In genomic region chr11:12128191-12128841, GRCh38 we compare ENCODE assay signal across 22 cellular contexts. TPM values are rescaled to one million over a fixed set of nuclear protein-coding genes. Genes with fewer than 3 reads are reported as not detected.
A peak's percentile ranks its signal among the peaks of the same experiment; 100 is the strongest.
DNase-seq lines count a peak whose midpoint lies in the region; ATAC-seq and TF ChIP-seq lines count a peak whose summit lies in the region.
"Had no signal": no experiment of that assay in that cellular context is flagged by ENCODE, and none has a peak within 500 bp of the region (broad histone marks: within the 10 kb centered on the region; RNA-seq: fewer than 3 reads in every experiment).

No MANE protein-coding gene starts in this region.

- TF ChIP-seq CTCF in IMR-90 (conservative IDR thresholded peaks at IDR 0.05; ENCODE audit: low read depth, low read length) (no peak), RWPE2 (IDR thresholded peaks at IDR 0.05; ENCODE audit: poor library complexity, severe bottlenecking) (no peak), coronary artery (IDR thresholded peaks at IDR 0.05) (no peak), brain microvascular endothelial cell (IDR thresholded peaks at IDR 0.05; ENCODE audit: low read depth, low read length, missing control alignments) (no peak)

- H4K20me1 ChIP-seq in IMR-90 (ENCODE audit: insufficient read depth, low read length), result peaks cover 70% of the 10 kb centered on the region

- no TSS peak for BruUV-seq in IMR-90 (replicated peaks; lab: Mats Ljungman, UMichigan)

- H3K56ac ChIP-seq in IMR-90 (ENCODE audit: extremely low read depth, insufficient read depth, low read length), result no peak overlapping the region

- dilution Hi-C loops in IMR-90 (cut with HindIII; ENCODE audit: low sequenced_read_pairs, unreplicated experiment), result no loop called here

- no peak for TF ChIP-seq RAD21 in IMR-90 (IDR thresholded peaks at IDR 0.05; ENCODE audit: low read length)

- no CpG with 5 or more reads among the region's 1 CpG for WGBS in IMR-90 (ENCODE audit: extremely low coverage in 2 of 2, insufficient read length in 1 of 2), 2 experiments

- H3K23ac ChIP-seq in IMR-90 (ENCODE audit: low read depth, low read length), result no peak overlapping the region

- H3K4me1 ChIP-seq in IMR-90 (ENCODE audit: control insufficient read depth, insufficient read depth, low read length) (peaks cover 44% of the 10 kb centered on the region), RWPE2 (ENCODE audit: insufficient read depth, poor library complexity, severe bottlenecking) (peaks cover 55% of the 10 kb centered on the region)

- H2BK15ac ChIP-seq in IMR-90 (ENCODE audit: low read depth, low read length), result 0 out of 3 replicates have a peak overlapping the region, but pooled peaks have one; percentile 28

- H3K79me1 ChIP-seq in IMR-90 (ENCODE audit: low read depth in 1 of 2, low read length in 2 of 2), result peaks cover 29 to 90% of the 10 kb centered on the region in 2 experiments

- H3K9ac ChIP-seq in IMR-90 (ENCODE audit: low read depth, low read length), result no peak overlapping the region

- no peak overlapping the region for H4K8ac ChIP-seq in IMR-90 (ENCODE audit: low read depth in 2 of 2, low read length in 2 of 2)

- H3K4me3 ChIP-seq in IMR-90 (ENCODE audit: insufficient read depth, low read depth, low read length), result no peak overlapping the region
- H3K4me3 ChIP-seq in RWPE2 (ENCODE audit: severe bottlenecking), result no peak overlapping the region
- H3K4me3 ChIP-seq in coronary artery, result no peak overlapping the region
- H3K4me3 ChIP-seq in brain microvascular endothelial cell (ENCODE audit: low read depth, low read length), result no peak overlapping the region
- H3K4me3 ChIP-seq: dorsolateral prefrontal cortex, left lung, mucosa of descending colon, PC-9, SK-N-MC had no signal

- no peak overlapping the region for H2AK5ac ChIP-seq in IMR-90 (ENCODE audit: low read depth, low read length)

- intact Hi-C loops in IMR-90 (cut with micrococcal nuclease), result no loop called here

- 0 out of 2 replicates have a peak overlapping the region, but pooled peaks have one; percentile 4 for H4K91ac ChIP-seq in IMR-90 (ENCODE audit: insufficient read depth, low read depth, low read length)

- H3K18ac ChIP-seq in IMR-90 (ENCODE audit: low read depth, low read length), result no peak overlapping the region

- no peak overlapping the region for H2BK20ac ChIP-seq in IMR-90 (ENCODE audit: low read depth, low read length)

- H2BK120ac ChIP-seq in IMR-90 (ENCODE audit: low read depth, low read length), result no peak overlapping the region

- H3K4ac ChIP-seq in IMR-90 (ENCODE audit: low read depth, low read length), result peak overlapping the region; percentile 22; the same call in 1 of the 2 replicates

- H3K27ac ChIP-seq in IMR-90 (ENCODE audit: insufficient read depth, low read length), result no peak overlapping the region
- H3K27ac ChIP-seq in RWPE2 (ENCODE audit: poor library complexity, severe bottlenecking), result peak overlapping the region; percentile 90
- peak overlapping the region; percentile 36 to 45 for H3K27ac ChIP-seq in coronary artery
- no peak overlapping the region for H3K27ac ChIP-seq in brain microvascular endothelial cell
- H3K27ac ChIP-seq: left lung, PC-9, SK-N-MC had no signal

- no peaks in the 10 kb centered on the region for H3K9me3 ChIP-seq in IMR-90 (ENCODE audit: control insufficient read depth, insufficient read depth, low read length)
- no peaks in the 10 kb centered on the region for H3K9me3 ChIP-seq in RWPE2 (ENCODE audit: severe bottlenecking)
- H3K9me3 ChIP-seq: left lung, mucosa of descending colon had no signal

- 0 out of 2 replicates have a peak overlapping the region, but pooled peaks have one; percentile 56 for H3K14ac ChIP-seq in IMR-90 (replicated peaks; ENCODE audit: low read depth, low read length)

- H3K36me3 ChIP-seq in IMR-90 (ENCODE audit: control insufficient read depth, insufficient read depth, low read length) (peaks cover 1% of the 10 kb centered on the region; the same call in 1 of the 2 replicates), RWPE2 (ENCODE audit: low read depth) (peaks cover 84% of the 10 kb centered on the region), brain microvascular endothelial cell (replicated peaks) (peaks cover 72% of the 10 kb centered on the region)
- H3K36me3 ChIP-seq: left lung had no signal

- H2BK5ac ChIP-seq in IMR-90 (ENCODE audit: low read depth, low read length, poor library complexity, severe bottlenecking), result peak overlapping the region; percentile 61

- H4K5ac ChIP-seq in IMR-90 (ENCODE audit: low read depth, low read length), result no peak overlapping the region

- DNase-seq in AML-193 (lab: John Stamatoyannopoulos, UW) (peak; percentile 47 to 57), IMR-90 (no peak), RWPE2 (ENCODE audit: low spot score) (no peak), coronary artery (ENCODE audit: low spot score) (no peak), activated gamma-delta T cell (lab: John Stamatoyannopoulos, UW) (no peak), brain microvascular endothelial cell (no peak)
- DNase-seq: activated CD4-positive, alpha-beta T cell treated with anti-CD3 and anti-CD28 coated beads, Interleukin-2, amount 10 ng/mL, durations not matched to agents 7 days and 5 days; CD4-positive, alpha-beta T cell; DMS79 treated with DMSO at 0.1 percent for 48 hours; left lung; mucosa of descending colon; NCI-H2029 treated with DMSO at 0.1 percent for 48 hours; NCI-H524 treated with DMSO at 0.1 percent for 48 hours; PC-9; stimulated activated naive B cell treated with anti-CD40 and anti-IgM and Interleukin-4, amounts not matched to agents 10 μg/mL and 1 μg/mL and 100 μg/mL, for 72 hours; T1000; trophoblast cell had no signal

- H3K4me2 ChIP-seq in IMR-90 (ENCODE audit: low read depth, low read length), result no peak overlapping the region
- H3K4me2 ChIP-seq: PC-9 had no signal

- H2AFZ ChIP-seq in IMR-90 (replicated peaks; ENCODE audit: low read length, poor library complexity), result no peak overlapping the region
- H2AFZ ChIP-seq: PC-9 had no signal

- H3K27me3 ChIP-seq in IMR-90 (ENCODE audit: control insufficient read depth, insufficient read depth, low read length) (no peaks in the 10 kb centered on the region), RWPE2 (ENCODE audit: insufficient read depth, poor library complexity, severe bottlenecking) (no peaks in the 10 kb centered on the region), brain microvascular endothelial cell (replicated peaks) (no peaks in the 10 kb centered on the region)
- H3K27me3 ChIP-seq: dorsolateral prefrontal cortex, left lung had no signal

- no peak overlapping the region for H2AK9ac ChIP-seq in IMR-90 (replicated peaks; ENCODE audit: low read depth, low read length, poor library complexity)

- TF ChIP-seq POLR2A in IMR-90 (IDR thresholded peaks at IDR 0.05; ENCODE audit: low read depth, low read length), result no peak

- ATAC-seq in IMR-90 (ENCODE audit: low read depth), result no peak
- no peak for ATAC-seq in RWPE2 (ENCODE audit: low read depth)
- ATAC-seq in HG03571 (IDR thresholded peaks at IDR 0.05; ENCODE audit: unreplicated experiment), result no peak
- no peak for ATAC-seq in HG03354 (IDR thresholded peaks at IDR 0.05; ENCODE audit: poor library complexity, severe bottlenecking, unreplicated experiment)
- ATAC-seq: esophagus mucosa; left lung; mucosa of descending colon; stimulated activated naive B cell treated with anti-CD40 and anti-IgM and Interleukin-4, amounts not matched to agents 10 μg/mL and 1 μg/mL and 100 μg/mL, for 72 hours had no signal

- H3K9me1 ChIP-seq in IMR-90 (ENCODE audit: insufficient read depth, low read length), result peaks cover 55% of the 10 kb centered on the region

- in situ Hi-C loops in IMR-90 (cut with MboI; ENCODE audit: low sequenced_read_pairs) (no loop called here), brain microvascular endothelial cell (cut with HindIII; ENCODE audit: low pct_ligation_motif_present, low sequenced_read_pairs) (no loop called here)

- CTCF ChIA-PET in IMR-90 (lab: Yijun Ruan, JAX), result no interaction called here

- POLR2A ChIA-PET in IMR-90 (lab: Charles Lee; ENCODE audit: unreplicated experiment), result no interaction called here

TF ChIP-seq in IMR-90, 13 proteins besides CTCF, POLR2A, EP300 and RAD21:
- TF ChIP-seq RCOR1 (IDR thresholded peaks at IDR 0.05; ENCODE audit: insufficient replicate concordance, low read length) (no peak), BHLHE40 (IDR thresholded peaks at IDR 0.05; ENCODE audit: low read depth, low read length) (no peak), RFX5 (IDR thresholded peaks at IDR 0.05; ENCODE audit: low read depth, low read length) (no peak), ELK1 (IDR thresholded peaks at IDR 0.05; ENCODE audit: borderline replicate concordance, low read depth, low read length) (no peak), NFE2L2 (IDR thresholded peaks at IDR 0.05; ENCODE audit: low read depth, low read length) (no peak), FOS (IDR thresholded peaks at IDR 0.05; ENCODE audit: low read depth, low read length) (no peak), MAFK (IDR thresholded peaks at IDR 0.05; ENCODE audit: low read depth, low read length) (no peak), CHD1 (IDR thresholded peaks at IDR 0.05; ENCODE audit: low read depth, low read length) (no peak), MXI1 (IDR thresholded peaks at IDR 0.05; ENCODE audit: borderline replicate concordance, low read depth, low read length) (no peak), USF2 (IDR thresholded peaks at IDR 0.05; ENCODE audit: low read depth, low read length) (no peak), CEBPB (IDR thresholded peaks at IDR 0.05; ENCODE audit: low read depth, low read length) (no peak)

RNA-seq across cellular contexts. Expression of gene MICAL2, which starts 17.9 kb away (rescaled TPM):
- 285 and 336 TPM in 2 replicates for total RNA-seq in IMR-90 (2012; rRNA removed)
- 141 and 170 TPM in 2 replicates for polyA plus RNA-seq in IMR-90 (2012; rRNA removed)
- polyA plus RNA-seq in IMR-90 (2012; cell fraction: cytosol; rRNA removed), result 63.9 and 84.9 TPM in 2 replicates
- 109 and 162 TPM in 2 replicates for polyA plus RNA-seq in IMR-90 (2012; cell fraction: nucleus; rRNA removed; ENCODE audit: low replicate concordance)

Comparison
In these comparisons a context has a peak if more than half of its experiments do, and no peak if none do; other contexts are left out.
1. DNase-seq: peak in AML-193 (2 of 2); none in IMR-90 (single experiment), RWPE2 (single experiment), coronary artery (single experiment), activated gamma-delta T cell (single experiment) and brain microvascular endothelial cell (single experiment).
2. H3K27ac ChIP-seq: peak in RWPE2 (single experiment) and coronary artery (2 of 2); none in IMR-90 (single experiment) and brain microvascular endothelial cell (single experiment).